In genomic region chr21:39867198-39867650, GRCh38 we compare ENCODE assay signal across 2 cellular contexts.
TF ChIP-seq lines count a peak whose summit lies in the region.

PCP4 (plus strand) TSS chr21:39867438; CDS start chr21:39867502, 64 bp downstream.

TF ChIP-seq in SK-N-SH, 30 proteins besides CTCF, POLR2A, EP300 and RAD21 (continued from another document):
- no peak for TF ChIP-seq POLR2AphosphoS5 (IDR thresholded peaks at IDR 0.05; ENCODE audit: low read depth, low read length)

TF ChIP-seq in endothelial cell of umbilical vein, 7 proteins besides CTCF, POLR2A, EP300 and RAD21 (continued from another document):
- TF ChIP-seq POLR2AphosphoS5 (IDR thresholded peaks at IDR 0.05; ENCODE audit: insufficient read depth, low read depth, low read length) = no peak
- no peak for TF ChIP-seq GATA2 (IDR thresholded peaks at IDR 0.05; ENCODE audit: insufficient read depth, insufficient read length, low read depth, low read length)
- no peak for TF ChIP-seq JUN (IDR thresholded peaks at IDR 0.05; ENCODE audit: borderline replicate concordance, insufficient read depth, insufficient read length, low read depth)
